ENCODE assay signal across 13 cellular contexts in genomic region chr12:93449277-93449676, GRCh38. TPM values are rescaled to one million over a fixed set of nuclear protein-coding genes. Genes with fewer than 3 reads are reported as not detected.
DNase-seq lines count a peak whose midpoint lies in the region; ATAC-seq, FAIRE-seq and TF ChIP-seq lines count a peak whose summit lies in the region.
"Had no signal": no experiment of that assay in that cellular context is flagged by ENCODE, and none has a peak within 500 bp of the region (broad histone marks: within the 10 kb centered on the region; RNA-seq: fewer than 3 reads in every experiment).

No MANE protein-coding gene starts in this region.

- POLR2A ChIA-PET in HepG2 (lab: Yijun Ruan, JAX) = no interaction called here

- H2AFZ ChIP-seq in HepG2 (ENCODE audit: low read length) = no peak overlapping the region

- H3K36me3 ChIP-seq in HepG2 (replicated peaks in 1 of 2; ENCODE audit: control insufficient read depth in 1 of 2, insufficient read depth in 2 of 2, low read length in 2 of 2) (no peaks in the 10 kb centered on the region), right lobe of liver (no peaks in the 10 kb centered on the region), adrenal gland (replicated peaks in 1 of 2) (no peaks in the 10 kb centered on the region)
- H3K36me3 ChIP-seq: lower lobe of right lung, tibial artery had no signal

- TF ChIP-seq POLR2A in HepG2 (IDR thresholded peaks at IDR 0.05; ENCODE audit: insufficient read depth in 1 of 2, low read depth in 2 of 2, low read length in 2 of 2) (no peak), right lobe of liver (IDR thresholded peaks at IDR 0.05) (no peak), adrenal gland (IDR thresholded peaks at IDR 0.05) (no peak)

- no peak overlapping the region for H3K9ac ChIP-seq in HepG2 (ENCODE audit: insufficient read depth, low read depth, low read length)

- H4K20me1 ChIP-seq in HepG2 (ENCODE audit: insufficient read depth, low read length) = no peaks in the 10 kb centered on the region

- no peak for DNase-seq in HepG2 (ENCODE audit: low spot score)
- no peak for DNase-seq in right lobe of liver
- DNase-seq in adrenal gland = no peak
- DNase-seq in NCI-H2029 (lab: John Stamatoyannopoulos, UW) = no peak
- no peak for DNase-seq in cortex of kidney (lab: John Stamatoyannopoulos, UW)
- DNase-seq: amygdala, H9, KBM-7, lower lobe of right lung, tibial artery had no signal

- peak overlapping the region; percentile 37 for H3K4me2 ChIP-seq in HepG2 (ENCODE audit: low read depth, low read length)

- TF ChIP-seq RAD21 in HepG2 (CRISPR knock-in tag; IDR thresholded peaks at IDR 0.05) = no peak

- intact Hi-C loops in HepG2 (cut with micrococcal nuclease; ENCODE audit: unreplicated experiment) = no loop called here
- intact Hi-C loops in right lobe of liver (cut with DNase I) = no loop called here
- intact Hi-C loops in adrenal gland (cut with DNase I) = no loop called here

- no peaks in the 10 kb centered on the region for H3K27me3 Mint-ChIP-seq in activated T-helper 17 cell treated with anti-CD3 and anti-CD28 coated beads, Interleukin-2, amount 50 U/mL, for 72 hours

- in situ Hi-C loops in HepG2 (cut with HindIII; ENCODE audit: extremely low pct_ligation_motif_present, low pct_unique_long_range_greater_than_20kb) = no loop called here

- BruUV-seq in HepG2 (replicated peaks; lab: Mats Ljungman, UMichigan) = no TSS peak

- H3K36me3 Mint-ChIP-seq in activated T-helper 17 cell treated with anti-CD3 and anti-CD28 coated beads, Interleukin-2, amount 50 U/mL, for 72 hours (ENCODE audit: low read depth) = no peaks in the 10 kb centered on the region

- H3K4me3 ChIP-seq in HepG2 (replicated peaks in 1 of 3; ENCODE audit: insufficient read depth in 1 of 3, low read depth in 2 of 3, low read length in 3 of 3) = no peak overlapping the region
- H3K4me3 ChIP-seq in right lobe of liver = no peak overlapping the region
- H3K4me3 ChIP-seq in adrenal gland = no peak overlapping the region
- H3K4me3 ChIP-seq: lower lobe of right lung, tibial artery had no signal

- H3K27ac Mint-ChIP-seq in activated T-helper 17 cell treated with anti-CD3 and anti-CD28 coated beads, Interleukin-2, amount 50 U/mL, for 72 hours = no peak overlapping the region

- CTCF ChIA-PET in HepG2 (lab: Yijun Ruan, JAX; ENCODE audit: low intra/inter-chr PET ratio, low total read pairs) = no interaction called here

- H3K9me3 ChIP-seq in HepG2 (ENCODE audit: low read length) (no peaks in the 10 kb centered on the region), right lobe of liver (no peaks in the 10 kb centered on the region), adrenal gland (replicated peaks in 1 of 3) (no peaks in the 10 kb centered on the region)
- H3K9me3 ChIP-seq: lower lobe of right lung, tibial artery had no signal

- no peaks in the 10 kb centered on the region for H3K79me2 ChIP-seq in HepG2 (ENCODE audit: insufficient read depth, low read length)

- TF ChIP-seq EP300 in HepG2 (IDR thresholded peaks at IDR 0.05; ENCODE audit: low read depth in 2 of 2, low read length in 2 of 2) (no peak), HepG2 (CRISPR knock-in tag; IDR thresholded peaks at IDR 0.05; ENCODE audit: borderline replicate concordance) (no peak)

- ATAC-seq in HepG2 (peak; percentile 21; the same call in 1 of the 3 replicates), right lobe of liver (no peak), HG02610 (IDR thresholded peaks at IDR 0.05; ENCODE audit: unreplicated experiment) (peak; percentile 90), HG03469 (IDR thresholded peaks at IDR 0.05; ENCODE audit: unreplicated experiment) (peak; percentile 84)
- no peak for ATAC-seq in activated T-helper 17 cell treated with anti-CD3 and anti-CD28 coated beads, Interleukin-2, amount 50 U/mL, for 72 hours (replicated peaks)

- H3K4me1 ChIP-seq in HepG2 (ENCODE audit: insufficient read depth, low read length) = peaks cover 76% of the 10 kb centered on the region
- H3K4me1 ChIP-seq in right lobe of liver = no peaks in the 10 kb centered on the region
- H3K4me1 ChIP-seq in adrenal gland (replicated peaks in 1 of 2) = no peaks in the 10 kb centered on the region
- H3K4me1 ChIP-seq: tibial artery had no signal

- no peak overlapping the region for H3K4me3 Mint-ChIP-seq in activated T-helper 17 cell treated with anti-CD3 and anti-CD28 coated beads, Interleukin-2, amount 50 U/mL, for 72 hours
- H3K4me3 Mint-ChIP-seq: H9 had no signal

- 40% methylated on average over 1 of the region's 1 CpG for WGBS in HepG2 (ENCODE audit: low lambda C conversion rate)
- 58% methylated on average over 1 of the region's 1 CpG for WGBS in right lobe of liver (ENCODE audit: insufficient coverage, low coverage, low lambda C conversion rate, missing lambda C conversion rate)
- WGBS in adrenal gland, 4 donors = 85 to 100% (median 86%) methylated on average over 1 of the region's 1 CpG

- TF ChIP-seq CTCF in HepG2 (CRISPR knock-in tag; IDR thresholded peaks at IDR 0.05) (no peak), right lobe of liver (IDR thresholded peaks at IDR 0.05) (no peak), adrenal gland (IDR thresholded peaks at IDR 0.05) (no peak)

- H3K27ac ChIP-seq in HepG2 (ENCODE audit: extremely low read length, insufficient read depth, low read length) = peak overlapping the region; percentile 53
- H3K27ac ChIP-seq in right lobe of liver = no peak overlapping the region
- no peak overlapping the region for H3K27ac ChIP-seq in adrenal gland
- H3K27ac ChIP-seq: lower lobe of right lung, tibial artery had no signal

- peaks cover 18% of the 10 kb centered on the region for H3K4me1 Mint-ChIP-seq in activated T-helper 17 cell treated with anti-CD3 and anti-CD28 coated beads, Interleukin-2, amount 50 U/mL, for 72 hours

- no peak for FAIRE-seq in HepG2 (lab: Jason Lieb, UNC)

- H3K9me3 Mint-ChIP-seq in activated T-helper 17 cell treated with anti-CD3 and anti-CD28 coated beads, Interleukin-2, amount 50 U/mL, for 72 hours = no peaks in the 10 kb centered on the region

- H3K27me3 ChIP-seq in HepG2 (ENCODE audit: control insufficient read depth in 1 of 2, insufficient read depth in 2 of 2, low read length in 2 of 2) (no peaks in the 10 kb centered on the region), right lobe of liver (no peaks in the 10 kb centered on the region), adrenal gland (no peaks in the 10 kb centered on the region)
- H3K27me3 ChIP-seq: tibial artery had no signal

RNA-seq across cellular contexts. Expression of gene UBE2N, which starts 7.5 kb away (rescaled TPM):
- total RNA-seq in HepG2 (2016; rRNA removed; fragmentation: Illumina TruSeq; extraction: Trizol) (197 and 317 TPM in 2 replicates), right lobe of liver (10 to 100 TPM; 22.0 to 36.2 (median 28.6) TPM), adrenal gland (100 to 1,000 TPM in 1 of 8 donors, 10 to 100 TPM in 7; 22.1 to 103 (median 68.5) TPM)
- total RNA-seq in HepG2 (2016; cell fraction: cytosol; rRNA removed; fragmentation: Illumina TruSeq; extraction: Trizol; ENCODE audit: low read depth) = 43.5 and 43.9 TPM in 2 replicates
- total RNA-seq in HepG2 (2016; cell fraction: insoluble cytoplasmic fraction; rRNA removed; fragmentation: Illumina TruSeq; extraction: Trizol) = 195 and 339 TPM in 2 replicates
- 74.6 and 87.2 TPM in 2 replicates for total RNA-seq in HepG2 (2016; cell fraction: membrane; rRNA removed; fragmentation: Illumina TruSeq; extraction: Trizol)
- total RNA-seq in HepG2 (2016; cell fraction: nucleus; rRNA removed; fragmentation: Illumina TruSeq; extraction: Trizol) = 66.6 and 69.2 TPM in 2 replicates
- polyA plus RNA-seq in HepG2 (2011; rRNA removed) (179 and 188 TPM in 2 replicates), adrenal gland (100 to 1,000 TPM in 1 of 3 donors, 10 to 100 TPM in 2; 36.4 to 186 (median 53.1) TPM)
- polyA plus RNA-seq in HepG2 (2011; cell fraction: cytosol; rRNA removed) = 71.4 and 85.0 TPM in 2 replicates
- polyA plus RNA-seq in HepG2 (2011; cell fraction: nucleus; rRNA removed) = 21.6 and 30.5 TPM in 2 replicates
- 160 and 165 TPM in 2 replicates for polyA plus RNA-seq in HepG2 (2012)
- 41.1 and 43.9 TPM in 2 replicates for polyA plus RNA-seq in HepG2 (2016; cell fraction: cytosol; fragmentation: Illumina TruSeq; extraction: Trizol; ENCODE audit: low read depth)
- 331 and 351 TPM in 2 replicates for polyA plus RNA-seq in HepG2 (2016; cell fraction: insoluble cytoplasmic fraction; fragmentation: Illumina TruSeq; extraction: Trizol; ENCODE audit: low read depth)
- polyA plus RNA-seq in HepG2 (2016; cell fraction: membrane; fragmentation: Illumina TruSeq; extraction: Trizol; ENCODE audit: low read depth) = 56.6 and 65.4 TPM in 2 replicates
- 115 and 117 TPM in 2 replicates for polyA plus RNA-seq in HepG2 (2016; cell fraction: nucleus; fragmentation: Illumina TruSeq; extraction: Trizol; ENCODE audit: insufficient read depth, low read depth)
- 45.7 and 70.5 TPM in 2 replicates for polyA minus RNA-seq in HepG2 (2011; rRNA and poly(A)+ RNA removed; ENCODE audit: low replicate concordance)
- polyA minus RNA-seq in HepG2 (2011; cell fraction: cytosol; rRNA and poly(A)+ RNA removed) = 70.3 and 70.8 TPM in 2 replicates
- polyA minus RNA-seq in HepG2 (2011; cell fraction: nucleus; rRNA and poly(A)+ RNA removed) = 23.6 and 30.6 TPM in 2 replicates
- 100 to 1,000 TPM; 128 to 252 TPM for total RNA-seq in activated T-helper 17 cell treated with anti-CD3 and anti-CD28 coated beads, Interleukin-2, amount 50 U/mL, for 72 hours

RNA-seq across cellular contexts. Expression of gene MRPL42, which starts 18.0 kb away (rescaled TPM):
- total RNA-seq in HepG2 (2016; rRNA removed; fragmentation: Illumina TruSeq; extraction: Trizol) (148 and 224 TPM in 2 replicates), right lobe of liver (10 to 100 TPM; 25.8 to 44.5 (median 32.1) TPM), adrenal gland (100 to 1,000 TPM in 2 of 8 donors, 10 to 100 TPM in 6; 44.4 to 113 (median 81.9) TPM)
- 63.1 and 69.4 TPM in 2 replicates for total RNA-seq in HepG2 (2016; cell fraction: cytosol; rRNA removed; fragmentation: Illumina TruSeq; extraction: Trizol; ENCODE audit: low read depth)
- 148 and 233 TPM in 2 replicates for total RNA-seq in HepG2 (2016; cell fraction: insoluble cytoplasmic fraction; rRNA removed; fragmentation: Illumina TruSeq; extraction: Trizol)
- 119 and 120 TPM in 2 replicates for total RNA-seq in HepG2 (2016; cell fraction: membrane; rRNA removed; fragmentation: Illumina TruSeq; extraction: Trizol)
- total RNA-seq in HepG2 (2016; cell fraction: nucleus; rRNA removed; fragmentation: Illumina TruSeq; extraction: Trizol) = 72.3 and 83.9 TPM in 2 replicates
- polyA plus RNA-seq in HepG2 (2011; rRNA removed) (75.4 and 93.3 TPM in 2 replicates), adrenal gland (100 to 1,000 TPM in 1 of 3 donors, 10 to 100 TPM in 2; 21.9 to 106 (median 29.0) TPM)
- polyA plus RNA-seq in HepG2 (2011; cell fraction: cytosol; rRNA removed) = 44.4 and 77.9 TPM in 2 replicates
- polyA plus RNA-seq in HepG2 (2011; cell fraction: nucleus; rRNA removed) = 21.4 and 32.1 TPM in 2 replicates
- polyA plus RNA-seq in HepG2 (2012) = 77.4 and 156 TPM in 2 replicates
- polyA plus RNA-seq in HepG2 (2016; cell fraction: cytosol; fragmentation: Illumina TruSeq; extraction: Trizol; ENCODE audit: low read depth) = 62.5 and 71.1 TPM in 2 replicates
- 198 and 212 TPM in 2 replicates for polyA plus RNA-seq in HepG2 (2016; cell fraction: insoluble cytoplasmic fraction; fragmentation: Illumina TruSeq; extraction: Trizol; ENCODE audit: low read depth)
- 87.3 and 92.4 TPM in 2 replicates for polyA plus RNA-seq in HepG2 (2016; cell fraction: membrane; fragmentation: Illumina TruSeq; extraction: Trizol; ENCODE audit: low read depth)
- 78.8 and 79.9 TPM in 2 replicates for polyA plus RNA-seq in HepG2 (2016; cell fraction: nucleus; fragmentation: Illumina TruSeq; extraction: Trizol; ENCODE audit: insufficient read depth, low read depth)
- 23.0 and 26.1 TPM in 2 replicates for polyA minus RNA-seq in HepG2 (2011; rRNA and poly(A)+ RNA removed; ENCODE audit: low replicate concordance)
- polyA minus RNA-seq in HepG2 (2011; cell fraction: cytosol; rRNA and poly(A)+ RNA removed) = 48.1 and 52.1 TPM in 2 replicates
- 61.4 and 110 TPM in 2 replicates for polyA minus RNA-seq in HepG2 (2011; cell fraction: nucleus; rRNA and poly(A)+ RNA removed)
- 10 to 100 TPM; 42.2 to 70.0 TPM for total RNA-seq in activated T-helper 17 cell treated with anti-CD3 and anti-CD28 coated beads, Interleukin-2, amount 50 U/mL, for 72 hours

Comparison
In these comparisons a context has a peak if more than half of its experiments do, and no peak if none do; other contexts are left out.
1. ATAC-seq: peak in HepG2 (single experiment), HG02610 (single experiment) and HG03469 (single experiment); none in right lobe of liver (0 of 4) and activated T-helper 17 cell treated with anti-CD3 and anti-CD28 coated beads, Interleukin-2, amount 50 U/mL, for 72 hours (single experiment).